Comparison of ENCODE assay signal across 1 cellular context in the genomic region with DNA sequence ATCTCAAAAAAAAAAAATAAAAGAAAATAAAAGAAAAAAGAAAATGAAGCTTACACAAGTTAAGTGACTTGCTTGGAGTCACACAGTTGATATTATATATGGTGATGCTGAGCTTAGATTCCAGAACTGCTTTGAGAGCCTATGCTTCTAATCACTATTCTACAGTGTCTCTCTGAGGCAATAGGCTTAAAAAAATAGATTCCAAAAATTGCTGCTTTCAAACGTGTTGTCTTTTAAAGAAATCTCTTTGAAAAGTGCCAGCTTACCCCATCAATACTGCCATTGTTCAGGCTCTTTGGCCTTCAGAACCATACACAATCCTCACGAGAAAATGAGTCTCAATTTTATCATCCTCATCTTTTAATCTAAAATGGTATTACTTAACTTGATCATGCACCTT.
TF ChIP-seq lines count a peak whose summit lies in the region.

No MANE protein-coding gene starts in this region.

TF ChIP-seq in IMR-90, 13 proteins besides CTCF, POLR2A, EP300 and RAD21:
- TF ChIP-seq CEBPB (IDR thresholded peaks at IDR 0.05; ENCODE audit: low read depth, low read length) (peak; percentile 59; the same call in 1 of the 2 replicates), RFX5 (IDR thresholded peaks at IDR 0.05; ENCODE audit: low read depth, low read length) (no peak)
